Comparison of ENCODE assay signal across 35 cellular contexts in genomic region chr2:126671049-126671448, GRCh38.
"Had no signal": no experiment of that assay in that cellular context is flagged by ENCODE, and none has a peak within 500 bp of the region (broad histone marks: within the 10 kb centered on the region; RNA-seq: fewer than 3 reads in every experiment).

No MANE protein-coding gene starts in this region.

- H3K27me3 Mint-ChIP-seq: activated CD4-positive, alpha-beta memory T cell treated with anti-CD3 and anti-CD28 coated beads for 36 hours; activated CD4-positive, alpha-beta T cell treated with anti-CD3 and anti-CD28 coated beads, Interleukin-2, amount 10 ng/mL, durations not matched to agents 24 days and 14 days; activated naive CD4-positive, alpha-beta T cell treated with anti-CD3 and anti-CD28 coated beads, Interleukin-2, amount 50 U/mL, for 24 hours; naive thymus-derived CD4-positive, alpha-beta T cell had no signal

- FAIRE-seq: colon, endometrium, islet of Langerhans, TTC549, urothelium cell line had no signal

- H3K27ac Mint-ChIP-seq: activated CD4-positive, alpha-beta memory T cell treated with anti-CD3 and anti-CD28 coated beads for 36 hours; activated T-helper 1 cell treated with anti-CD3 and anti-CD28 coated beads, Interleukin-12 subunit alpha, Interleukin-12 subunit beta, Interleukin-2, Interleukin-4 antibody, amounts not matched to agents 30 ng/mL and 10 ng/mL and 1 ng/mL, durations not matched to agents 14 hours and 24 hours and 36 hours had no signal

- ATAC-seq: body of pancreas, right cardiac atrium had no signal

- H3K4me3 Mint-ChIP-seq: activated CD4-positive, alpha-beta memory T cell treated with anti-CD3 and anti-CD28 coated beads for 36 hours; activated CD4-positive, alpha-beta T cell treated with anti-CD3 and anti-CD28 coated beads, Interleukin-2, amount 10 ng/mL, durations not matched to agents 24 days and 14 days; activated naive CD4-positive, alpha-beta T cell treated with anti-CD3 and anti-CD28 coated beads, Interleukin-2, amount 50 U/mL, for 24 hours; activated T-helper 1 cell treated with anti-CD3 and anti-CD28 coated beads, Interleukin-12 subunit alpha, Interleukin-12 subunit beta, Interleukin-2, Interleukin-4 antibody, amounts not matched to agents 30 ng/mL and 10 ng/mL and 1 ng/mL, durations not matched to agents 14 hours and 24 hours and 36 hours; neural progenitor cell; T-helper 1 cell treated with Interleukin-12 subunit alpha and Interleukin-12 subunit beta and Interleukin-4 antibody, amounts not matched to agents 30 μg/mL and 1 μg/mL, for 36 hours had no signal

- H3K9me3 ChIP-seq: testis had no signal

- H3K36me3 ChIP-seq: transverse colon, WERI-Rb-1 had no signal

- H3K4me3 ChIP-seq: adrenal gland, body of pancreas, esophagus squamous epithelium, neural progenitor cell, testis, transverse colon had no signal

- DNase-seq: activated CD4-positive, alpha-beta memory T cell treated with anti-CD3 and anti-CD28 coated beads for 36 hours; activated CD4-positive, alpha-beta T cell treated with anti-CD3 and anti-CD28 coated beads, Interleukin-2, amount 10 ng/mL, durations not matched to agents 24 days and 14 days; activated CD4-positive, CD25-positive, alpha-beta regulatory T cell treated with anti-CD3 and anti-CD28 coated beads, Interleukin-2, amount 50 U/mL, for 72 hours; activated CD8-positive, alpha-beta memory T cell treated with anti-CD3 and anti-CD28 coated beads, Interleukin-2, amount 50 U/mL, for 4 hours; activated gamma-delta T cell; activated T-cell treated with anti-CD3 and anti-CD28 coated beads, Interleukin-2, amount 50 U/mL, for 1 hour; adrenal gland; body of pancreas; dermis blood vessel endothelial cell; effector CD4-positive, alpha-beta T cell; esophagus squamous epithelium; foreskin melanocyte; glutamatergic neuron; left cardiac atrium; midbrain; naive thymus-derived CD4-positive, alpha-beta T cell; right cardiac atrium; stimulated activated CD4-positive, alpha-beta T cell treated with anti-CD3 and anti-CD28 coated beads, Interleukin-15, amount 100 ng/mL, for 24 hours; stimulated activated CD4-positive, alpha-beta T cell treated with anti-CD3 and anti-CD28 coated beads, Interleukin-2, amount 100 ng/mL, for 24 hours; stimulated activated naive CD4-positive, alpha-beta T cell; SW 1271; T-helper 9 cell; testis; transverse colon; WERI-Rb-1 had no signal

- H3K27ac ChIP-seq: epithelial cell of prostate, neural progenitor cell, testis, transverse colon, WERI-Rb-1 had no signal

- H3K27me3 ChIP-seq: adrenal gland, body of pancreas, esophagus squamous epithelium, neural progenitor cell, testis, transverse colon had no signal
